Comparison of ENCODE assay signal across 2 cellular contexts in the genomic region with DNA sequence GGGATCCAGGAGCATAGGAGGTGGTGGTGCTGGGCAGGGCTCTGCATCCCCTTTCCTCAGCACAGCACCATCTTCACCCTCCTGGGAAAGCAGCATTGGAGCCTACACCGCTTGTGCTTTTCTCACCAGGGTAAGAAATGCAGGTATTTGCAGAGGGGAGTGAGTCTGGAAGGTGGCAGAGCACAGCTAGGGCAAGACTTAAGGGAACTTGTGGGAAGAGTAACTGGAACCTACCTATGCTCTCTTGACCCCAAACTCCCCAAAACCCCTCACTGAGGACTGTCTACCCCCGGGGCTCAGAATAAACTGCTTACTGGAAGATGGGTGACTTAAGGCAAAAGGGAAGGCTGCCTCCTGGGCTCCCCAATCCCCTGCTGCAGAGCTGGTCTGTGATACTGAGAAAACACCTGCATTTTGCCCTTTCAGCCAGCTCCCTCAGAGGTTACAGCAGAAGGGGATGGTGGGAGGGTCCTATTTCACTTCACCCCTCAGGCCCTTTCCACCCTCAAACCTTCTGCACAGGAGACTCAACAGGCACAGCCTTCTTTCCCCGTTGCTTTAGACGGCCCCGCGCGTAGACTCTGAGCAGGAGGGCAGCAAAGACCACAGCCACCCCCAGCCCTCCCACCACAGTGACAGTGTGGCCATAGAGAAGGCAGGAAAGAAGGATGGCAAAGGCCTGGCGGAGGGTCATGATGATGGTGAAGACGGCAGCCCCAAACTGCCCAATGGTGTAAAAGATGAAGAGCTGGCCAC.
TF ChIP-seq lines count a peak whose summit lies in the region.

No MANE protein-coding gene starts in this region.

TF ChIP-seq in IMR-90, 13 proteins besides CTCF, POLR2A, EP300 and RAD21:
- TF ChIP-seq RFX5 (IDR thresholded peaks at IDR 0.05; ENCODE audit: low read depth, low read length): no peak
- no peak for TF ChIP-seq CHD1 (IDR thresholded peaks at IDR 0.05; ENCODE audit: low read depth, low read length)
- no peak for TF ChIP-seq BHLHE40 (IDR thresholded peaks at IDR 0.05; ENCODE audit: low read depth, low read length)
- no peak for TF ChIP-seq FOS (IDR thresholded peaks at IDR 0.05; ENCODE audit: low read depth, low read length)
- no peak for TF ChIP-seq MXI1 (IDR thresholded peaks at IDR 0.05; ENCODE audit: borderline replicate concordance, low read depth, low read length)
- no peak for TF ChIP-seq SMC3 (IDR thresholded peaks at IDR 0.05; ENCODE audit: low read depth, low read length)
- TF ChIP-seq, protein P1, sequence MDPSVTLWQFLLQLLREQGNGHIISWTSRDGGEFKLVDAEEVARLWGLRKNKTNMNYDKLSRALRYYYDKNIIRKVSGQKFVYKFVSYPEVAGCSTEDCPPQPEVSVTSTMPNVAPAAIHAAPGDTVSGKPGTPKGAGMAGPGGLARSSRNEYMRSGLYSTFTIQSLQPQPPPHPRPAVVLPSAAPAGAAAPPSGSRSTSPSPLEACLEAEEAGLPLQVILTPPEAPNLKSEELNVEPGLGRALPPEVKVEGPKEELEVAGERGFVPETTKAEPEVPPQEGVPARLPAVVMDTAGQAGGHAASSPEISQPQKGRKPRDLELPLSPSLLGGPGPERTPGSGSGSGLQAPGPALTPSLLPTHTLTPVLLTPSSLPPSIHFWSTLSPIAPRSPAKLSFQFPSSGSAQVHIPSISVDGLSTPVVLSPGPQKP (IDR thresholded peaks at IDR 0.05; ENCODE audit: borderline replicate concordance, low read depth, low read length): no peak
- no peak for TF ChIP-seq MAZ (IDR thresholded peaks at IDR 0.05; ENCODE audit: borderline replicate concordance, low read depth, low read length)
- TF ChIP-seq RCOR1 (IDR thresholded peaks at IDR 0.05; ENCODE audit: insufficient replicate concordance, low read length): no peak
- no peak for TF ChIP-seq USF2 (IDR thresholded peaks at IDR 0.05; ENCODE audit: low read depth, low read length)
- TF ChIP-seq MAFK (IDR thresholded peaks at IDR 0.05; ENCODE audit: low read depth, low read length): no peak
- no peak for TF ChIP-seq NFE2L2 (IDR thresholded peaks at IDR 0.05; ENCODE audit: low read depth, low read length)
- TF ChIP-seq CEBPB (IDR thresholded peaks at IDR 0.05; ENCODE audit: low read depth, low read length): no peak

TF ChIP-seq in neural cell, 6 proteins besides CTCF, POLR2A, EP300 and RAD21:
- TF ChIP-seq SMC3 (conservative IDR thresholded peaks at IDR 0.05; ENCODE audit: poor library complexity): no peak
- peak; percentile 38 for TF ChIP-seq POLR2AphosphoS5 (IDR thresholded peaks at IDR 0.05)
